Comparison of ENCODE assay signal across 26 cellular contexts in the genomic region with DNA sequence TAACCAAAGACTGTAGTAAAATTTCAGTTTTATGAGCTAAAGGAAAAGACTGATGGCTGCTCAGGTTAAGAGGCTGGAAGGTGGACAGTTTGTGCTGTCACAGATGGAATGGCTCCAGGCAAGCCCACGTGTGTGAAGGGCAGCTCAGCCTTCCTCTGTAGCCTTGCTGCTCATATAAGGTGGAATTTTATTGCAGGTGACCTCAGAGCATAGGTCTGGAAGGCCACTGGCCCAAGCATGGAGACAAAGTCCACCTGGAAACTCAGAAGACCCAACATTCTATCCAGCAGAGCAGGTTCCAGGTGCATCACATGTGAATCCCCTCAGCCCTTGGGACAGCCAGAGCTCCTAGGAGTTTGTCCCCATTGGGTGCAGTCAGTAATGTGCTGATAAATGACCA.
"Had no signal": no experiment of that assay in that cellular context is flagged by ENCODE, and none has a peak within 500 bp of the region (broad histone marks: within the 10 kb centered on the region; RNA-seq: fewer than 3 reads in every experiment).

No MANE protein-coding gene starts in this region.

- H3K27ac ChIP-seq: lower lobe of right lung, ovary, right atrium auricular region, skin epidermis, stomach, testis, thyroid gland, transverse colon, upper lobe of left lung, vagina had no signal

- H3K4me1 ChIP-seq: lower lobe of right lung, right atrium auricular region, stomach, testis, transverse colon, upper lobe of left lung, vagina had no signal

- H3K9me3 ChIP-seq: lower lobe of right lung, ovary, right atrium auricular region, stomach, testis, thyroid gland, transverse colon, upper lobe of left lung, vagina had no signal

- H3K4me3 ChIP-seq: lower lobe of right lung, ovary, right atrium auricular region, skin epidermis, stomach, testis, thyroid gland, transverse colon, upper lobe of left lung, vagina had no signal

- H3K27me3 ChIP-seq: ovary, right atrium auricular region, stomach, testis, thyroid gland, transverse colon, upper lobe of left lung, vagina had no signal

- H3K4me3 Mint-ChIP-seq: mesothelial cell of epicardium; naive thymus-derived CD4-positive, alpha-beta T cell; natural killer cell treated with Interleukin-12 subunit alpha and Interleukin-12 subunit beta and Interleukin-15 and Interleukin-18, amount 100 ng/mL, for 72 hours; stimulated activated naive B cell treated with anti-CD40 and anti-IgM and Interleukin-4, amounts not matched to agents 10 μg/mL and 1 μg/mL and 100 μg/mL, for 72 hours had no signal

- H3K9me3 Mint-ChIP-seq: mesothelial cell of epicardium; naive thymus-derived CD4-positive, alpha-beta T cell; natural killer cell treated with Interleukin-12 subunit alpha and Interleukin-12 subunit beta and Interleukin-15 and Interleukin-18, amount 100 ng/mL, for 72 hours; stimulated activated naive B cell treated with anti-CD40 and anti-IgM and Interleukin-4, amounts not matched to agents 10 μg/mL and 1 μg/mL and 100 μg/mL, for 72 hours had no signal

- H3K36me3 Mint-ChIP-seq: natural killer cell treated with Interleukin-12 subunit alpha and Interleukin-12 subunit beta and Interleukin-15 and Interleukin-18, amount 100 ng/mL, for 72 hours had no signal

- FAIRE-seq: keratinocyte had no signal

- H3K27me3 Mint-ChIP-seq: naive thymus-derived CD4-positive, alpha-beta T cell; natural killer cell treated with Interleukin-12 subunit alpha and Interleukin-12 subunit beta and Interleukin-15 and Interleukin-18, amount 100 ng/mL, for 72 hours; progenitor cell of endocrine pancreas; stimulated activated naive B cell treated with anti-CD40 and anti-IgM and Interleukin-4, amounts not matched to agents 10 μg/mL and 1 μg/mL and 100 μg/mL, for 72 hours had no signal

- H3K36me3 ChIP-seq: ovary had no signal

- ATAC-seq: left cardiac atrium; naive thymus-derived CD4-positive, alpha-beta T cell; natural killer cell treated with Interleukin-12 subunit alpha and Interleukin-12 subunit beta and Interleukin-15 and Interleukin-18, amount 100 ng/mL, for 72 hours; sciatic nerve; stimulated activated naive B cell treated with anti-CD40 and anti-IgM and Interleukin-4, amounts not matched to agents 10 μg/mL and 1 μg/mL and 100 μg/mL, for 72 hours; stimulated activated naive CD8-positive, alpha-beta T cell treated with anti-CD3 and anti-CD28 coated beads, Interleukin-15, Interleukin-2, amounts not matched to agents 100 U/mL and 50 U/mL, for 24 hours had no signal

- H3K4me1 Mint-ChIP-seq: mesothelial cell of epicardium; stimulated activated naive B cell treated with anti-CD40 and anti-IgM and Interleukin-4, amounts not matched to agents 10 μg/mL and 1 μg/mL and 100 μg/mL, for 72 hours had no signal

- DNase-seq: hippocampal formation; kidney glomerular epithelial cell; left cardiac atrium; lower lobe of right lung; mesendoderm; naive thymus-derived CD4-positive, alpha-beta T cell; ovary; stimulated activated CD4-positive, alpha-beta T cell treated with anti-CD3 and anti-CD28 coated beads, Interleukin-12 subunit alpha, Interleukin-12 subunit beta, amount 100 ng/mL, for 4 hours; stimulated activated CD4-positive, alpha-beta T cell treated with anti-CD3 and anti-CD28 coated beads, Interleukin-15, amount 100 ng/mL, for 24 hours; stimulated activated CD4-positive, alpha-beta T cell treated with anti-CD3 and anti-CD28 coated beads, Interleukin-2, amount 100 ng/mL, for 24 hours; stimulated activated CD4-positive, alpha-beta T cell treated with anti-CD3 and anti-CD28 coated beads, Interleukin-4, amount 100 ng/mL, for 1 hour; stimulated activated naive B cell treated with anti-CD40 and anti-IgM and Interleukin-4, amounts not matched to agents 10 μg/mL and 1 μg/mL and 100 μg/mL, for 72 hours; stimulated activated naive CD8-positive, alpha-beta T cell treated with anti-CD3 and anti-CD28 coated beads, Interleukin-15, Interleukin-2, amounts not matched to agents 100 U/mL and 50 U/mL, for 24 hours; stomach; testis; thyroid gland; transverse colon; upper lobe of left lung had no signal

- H3K27ac Mint-ChIP-seq: mesothelial cell of epicardium; natural killer cell treated with Interleukin-12 subunit alpha and Interleukin-12 subunit beta and Interleukin-15 and Interleukin-18, amount 100 ng/mL, for 72 hours; progenitor cell of endocrine pancreas; stimulated activated naive B cell treated with anti-CD40 and anti-IgM and Interleukin-4, amounts not matched to agents 10 μg/mL and 1 μg/mL and 100 μg/mL, for 72 hours had no signal
